ENCODE assay signal across 22 cellular contexts in the genomic region with DNA sequence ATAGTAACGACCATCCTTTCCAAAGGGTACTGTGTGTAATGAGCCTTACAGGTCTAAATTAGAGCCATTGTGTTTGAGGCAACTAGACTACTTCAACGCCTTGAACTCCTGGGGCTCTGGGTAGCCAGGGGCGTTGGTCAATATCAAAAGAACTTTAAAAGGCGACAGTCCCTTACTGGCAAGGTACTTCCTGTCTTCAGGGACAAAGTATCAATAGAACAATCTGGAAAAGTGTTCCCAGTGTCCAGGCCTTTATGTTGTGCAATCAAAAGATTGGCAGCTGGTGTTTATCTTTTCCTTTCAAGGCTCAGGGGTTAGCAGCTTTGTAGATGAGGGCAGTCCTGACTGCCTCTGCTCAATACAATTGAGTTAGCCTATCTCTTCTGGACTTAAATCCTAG.
DNase-seq lines count a peak whose midpoint lies in the region; ATAC-seq and TF ChIP-seq lines count a peak whose summit lies in the region.
"Had no signal": no experiment of that assay in that cellular context is flagged by ENCODE, and none has a peak within 500 bp of the region (broad histone marks: within the 10 kb centered on the region; RNA-seq: fewer than 3 reads in every experiment).

No MANE protein-coding gene starts in this region.

- DNase-seq in NCI-H146 (lab: John Stamatoyannopoulos, UW) (peak; percentile 13), NCI-H146 treated with DMSO at 0.1 percent for 48 hours (lab: John Stamatoyannopoulos, UW; ENCODE audit: unreplicated experiment) (no peak), IMR-90 (no peak), left lobe of liver (ENCODE audit: low spot score) (no peak), cortex of kidney (lab: John Stamatoyannopoulos, UW) (no peak), NCI-H187 treated with DMSO at 0.1 percent for 48 hours (lab: John Stamatoyannopoulos, UW) (no peak), upper lobe of left lung (no peak)
- DNase-seq: 8988T; ACHN; BE2C; CD8-positive, alpha-beta memory T cell; KG1; NCI-H1048; NCI-H1417; NCI-H187; NCI-H2171 treated with DMSO at 0.1 percent for 48 hours; NCI-H345; NCI-H510A treated with DMSO at 0.1 percent for 48 hours; NCI-H774; Right ventricle myocardium superior; RPMI8226 had no signal

- no peak overlapping the region for H3K4me2 ChIP-seq in IMR-90 (ENCODE audit: low read depth, low read length)
- no peak overlapping the region for H3K4me2 ChIP-seq in neural cell (ENCODE audit: low read length)

- no peak overlapping the region for H2BK20ac ChIP-seq in IMR-90 (ENCODE audit: low read depth, low read length)

- no peak for TF ChIP-seq CTCF in IMR-90 (conservative IDR thresholded peaks at IDR 0.05; ENCODE audit: low read depth, low read length)
- no peak for TF ChIP-seq CTCF in neural cell (IDR thresholded peaks at IDR 0.05; ENCODE audit: poor library complexity, severe bottlenecking)
- TF ChIP-seq CTCF in upper lobe of left lung (IDR thresholded peaks at IDR 0.05): no peak

- H3K4me3 ChIP-seq in IMR-90 (ENCODE audit: insufficient read depth, low read depth, low read length): no peak overlapping the region
- H3K4me3 ChIP-seq in neural cell (ENCODE audit: low read length): no peak overlapping the region
- no peak overlapping the region for H3K4me3 ChIP-seq in upper lobe of left lung

- no peaks in the 10 kb centered on the region for H3K36me3 ChIP-seq in IMR-90 (ENCODE audit: control insufficient read depth, insufficient read depth, low read length)
- no peaks in the 10 kb centered on the region for H3K36me3 ChIP-seq in neural cell (ENCODE audit: insufficient read depth, low read length)
- no peaks in the 10 kb centered on the region for H3K36me3 ChIP-seq in upper lobe of left lung
- H3K36me3 ChIP-seq: BE2C had no signal

- H3K27ac ChIP-seq in IMR-90 (ENCODE audit: insufficient read depth, low read length) (no peak overlapping the region), neural cell (ENCODE audit: low read length) (peak overlapping the region; percentile 79), upper lobe of left lung (no peak overlapping the region)

- TF ChIP-seq EP300 in neural cell (conservative IDR thresholded peaks at IDR 0.05; ENCODE audit: poor library complexity, severe bottlenecking) (no peak), upper lobe of left lung (IDR thresholded peaks at IDR 0.05) (peak in 2 of 4 donors; percentile 1 to 27)

- TF ChIP-seq POLR2A in IMR-90 (IDR thresholded peaks at IDR 0.05; ENCODE audit: low read depth, low read length): no peak
- no peak for TF ChIP-seq POLR2A in upper lobe of left lung (IDR thresholded peaks at IDR 0.05)

- no peaks in the 10 kb centered on the region for H3K9me2 ChIP-seq in neural cell (ENCODE audit: insufficient read depth, low read length)

- in situ Hi-C loops in IMR-90 (cut with MboI; ENCODE audit: low sequenced_read_pairs): no loop called here

- H4K91ac ChIP-seq in IMR-90 (ENCODE audit: insufficient read depth, low read depth, low read length): no peak overlapping the region

- H4K5ac ChIP-seq in IMR-90 (ENCODE audit: low read depth, low read length): no peak overlapping the region

- H4K20me1 ChIP-seq in IMR-90 (ENCODE audit: insufficient read depth, low read length): no peaks in the 10 kb centered on the region
- no peaks in the 10 kb centered on the region for H4K20me1 ChIP-seq in neural cell (ENCODE audit: insufficient read depth)

- H3K27me3 ChIP-seq in IMR-90 (ENCODE audit: control insufficient read depth, insufficient read depth, low read length) (no peaks in the 10 kb centered on the region), neural cell (ENCODE audit: insufficient read depth, low read depth, low read length) (no peaks in the 10 kb centered on the region), upper lobe of left lung (no peaks in the 10 kb centered on the region)
- H3K27me3 ChIP-seq: BE2C had no signal

- no peak for ATAC-seq in IMR-90 (ENCODE audit: low read depth)
- ATAC-seq in left lobe of liver: peak; percentile 58
- no peak for ATAC-seq in upper lobe of left lung (ENCODE audit: low FRiP score in 2 of 2)

- whole genome bisulfite sequencing in IMR-90 (ENCODE audit: extremely low coverage in 2 of 2, insufficient read length in 1 of 2), 2 experiments: 100% methylated on average over 3 of the region's 4 CpGs; no CpG with 5 or more reads in 1 of the 2 experiments
- 83 to 84% methylated on average over 4 of the region's 4 CpGs for WGBS in upper lobe of left lung, 2 donors

- H3K79me1 ChIP-seq in IMR-90 (ENCODE audit: low read depth in 1 of 2, low read length in 2 of 2): peaks cover 3 to 22% of the 10 kb centered on the region in 2 experiments; a peak in 3 of 4 replicates

- H3K9me3 ChIP-seq in IMR-90 (ENCODE audit: control insufficient read depth, insufficient read depth, low read length) (no peaks in the 10 kb centered on the region; the same call in 1 of the 2 replicates), neural cell (ENCODE audit: low read length) (no peaks in the 10 kb centered on the region), upper lobe of left lung (no peaks in the 10 kb centered on the region)
- H3K9me3 ChIP-seq: BE2C had no signal

- no peak for TF ChIP-seq RAD21 in IMR-90 (IDR thresholded peaks at IDR 0.05; ENCODE audit: low read length)
- no peak for TF ChIP-seq RAD21 in neural cell (conservative IDR thresholded peaks at IDR 0.05)

- H3K4me1 ChIP-seq in IMR-90 (ENCODE audit: control insufficient read depth, insufficient read depth, low read length): peaks cover 14% of the 10 kb centered on the region
- peaks cover 3 to 10% (median 7%) of the 10 kb centered on the region in 4 donors for H3K4me1 ChIP-seq in upper lobe of left lung
- H3K4me1 ChIP-seq: BE2C had no signal

- dilution Hi-C loops in IMR-90 (cut with HindIII; ENCODE audit: low sequenced_read_pairs, unreplicated experiment): no loop called here

- no peak overlapping the region for H3K14ac ChIP-seq in IMR-90 (replicated peaks; ENCODE audit: low read depth, low read length)

- H3K79me2 ChIP-seq in neural cell (replicated peaks; ENCODE audit: insufficient read depth, low read length): peaks cover 2% of the 10 kb centered on the region

- POLR2A ChIA-PET in IMR-90 (lab: Charles Lee; ENCODE audit: unreplicated experiment): interaction anchor here (0.6 kb wide), 1 partner anchor 199 kb away, joined by 3 read pairs; no protein-coding TSS in a partner anchor

- no peak overlapping the region for H3K9ac ChIP-seq in IMR-90 (ENCODE audit: low read depth, low read length)
- no peak overlapping the region for H3K9ac ChIP-seq in neural cell (ENCODE audit: low read length)

- no peak overlapping the region for H2AFZ ChIP-seq in IMR-90 (replicated peaks; ENCODE audit: low read length, poor library complexity)
- no peak overlapping the region for H2AFZ ChIP-seq in neural cell (ENCODE audit: low read depth, low read length)

- no peak overlapping the region for H3K23ac ChIP-seq in IMR-90 (ENCODE audit: low read depth, low read length)

- no peak overlapping the region for H4K8ac ChIP-seq in IMR-90 (ENCODE audit: low read depth in 2 of 2, low read length in 2 of 2)

- intact Hi-C loops in IMR-90 (cut with micrococcal nuclease): no loop called here

- no peak overlapping the region for H2BK5ac ChIP-seq in IMR-90 (ENCODE audit: low read depth, low read length, poor library complexity, severe bottlenecking)

- peaks cover 3% of the 10 kb centered on the region for H3F3A ChIP-seq in neural cell (ENCODE audit: insufficient read depth, low read length, poor library complexity, severe bottlenecking)

- no peak overlapping the region for H2BK15ac ChIP-seq in IMR-90 (ENCODE audit: low read depth, low read length)

- peaks cover 13% of the 10 kb centered on the region for H3K9me1 ChIP-seq in IMR-90 (ENCODE audit: insufficient read depth, low read length)

- H2AK5ac ChIP-seq in IMR-90 (ENCODE audit: low read depth, low read length): no peak overlapping the region

- no peak overlapping the region for H3K56ac ChIP-seq in IMR-90 (ENCODE audit: extremely low read depth, insufficient read depth, low read length)

- no peak overlapping the region for H3K4ac ChIP-seq in IMR-90 (ENCODE audit: low read depth, low read length)

- H2BK120ac ChIP-seq in IMR-90 (ENCODE audit: low read depth, low read length): no peak overlapping the region

- H2AK9ac ChIP-seq in IMR-90 (replicated peaks; ENCODE audit: low read depth, low read length, poor library complexity): no peak overlapping the region

- no TSS peak for BruUV-seq in IMR-90 (replicated peaks; lab: Mats Ljungman, UMichigan)

- CTCF ChIA-PET in IMR-90 (lab: Yijun Ruan, JAX): interaction anchor here (0.6 to 0.7 kb wide), 2 partner anchors 9 to 294 kb away, joined by 3 read pairs; no protein-coding TSS in a partner anchor

- no peak overlapping the region for H3K18ac ChIP-seq in IMR-90 (ENCODE audit: low read depth, low read length)

TF ChIP-seq in IMR-90, 13 proteins besides CTCF, POLR2A, EP300 and RAD21:
- TF ChIP-seq, protein P1, sequence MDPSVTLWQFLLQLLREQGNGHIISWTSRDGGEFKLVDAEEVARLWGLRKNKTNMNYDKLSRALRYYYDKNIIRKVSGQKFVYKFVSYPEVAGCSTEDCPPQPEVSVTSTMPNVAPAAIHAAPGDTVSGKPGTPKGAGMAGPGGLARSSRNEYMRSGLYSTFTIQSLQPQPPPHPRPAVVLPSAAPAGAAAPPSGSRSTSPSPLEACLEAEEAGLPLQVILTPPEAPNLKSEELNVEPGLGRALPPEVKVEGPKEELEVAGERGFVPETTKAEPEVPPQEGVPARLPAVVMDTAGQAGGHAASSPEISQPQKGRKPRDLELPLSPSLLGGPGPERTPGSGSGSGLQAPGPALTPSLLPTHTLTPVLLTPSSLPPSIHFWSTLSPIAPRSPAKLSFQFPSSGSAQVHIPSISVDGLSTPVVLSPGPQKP (IDR thresholded peaks at IDR 0.05; ENCODE audit: borderline replicate concordance, low read depth, low read length): no peak
- peak; percentile 50 for TF ChIP-seq CEBPB (IDR thresholded peaks at IDR 0.05; ENCODE audit: low read depth, low read length)

TF ChIP-seq in neural cell, 6 proteins besides CTCF, POLR2A, EP300 and RAD21 (continues in another document):
- no peak for TF ChIP-seq POLR2AphosphoS5 (IDR thresholded peaks at IDR 0.05)
- no peak for TF ChIP-seq SMC3 (conservative IDR thresholded peaks at IDR 0.05; ENCODE audit: poor library complexity)
- no peak for TF ChIP-seq EZH2 (IDR thresholded peaks at IDR 0.05; ENCODE audit: borderline replicate concordance, insufficient read depth, low read length, poor library complexity, severe bottlenecking)
